ENCODE assay signal across 9 cellular contexts in the genomic region with DNA sequence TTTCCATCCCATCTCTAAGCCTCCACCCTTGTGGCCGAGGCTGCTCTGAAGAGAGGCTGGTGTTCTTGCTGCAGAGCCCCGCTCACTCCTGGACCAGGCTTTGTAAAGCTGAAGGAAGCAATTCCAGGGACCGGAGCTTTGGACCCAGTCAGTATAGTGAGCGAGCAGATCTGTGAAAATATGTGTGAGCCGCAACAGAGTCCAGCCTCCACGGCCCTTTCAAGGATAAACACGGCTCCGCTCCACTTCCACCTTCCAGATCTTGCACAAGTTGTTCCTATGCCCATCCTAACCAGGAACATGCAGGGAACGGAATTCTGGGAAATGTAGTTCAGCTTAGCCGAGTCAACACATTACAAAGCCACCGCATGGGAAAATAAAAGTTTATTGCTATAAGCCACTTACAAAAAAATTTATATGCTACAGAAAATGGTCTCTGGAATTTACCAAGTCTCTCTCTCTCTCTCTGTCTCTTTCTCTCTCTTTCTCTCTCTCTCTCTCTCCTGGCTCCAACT.
DNase-seq lines count a peak whose midpoint lies in the region; ATAC-seq, FAIRE-seq and TF ChIP-seq lines count a peak whose summit lies in the region.
"Had no signal": no experiment of that assay in that cellular context is flagged by ENCODE, and none has a peak within 500 bp of the region (broad histone marks: within the 10 kb centered on the region; RNA-seq: fewer than 3 reads in every experiment).

No MANE protein-coding gene starts in this region.

- no peak overlapping the region for H2AFZ ChIP-seq in HCT116 (ENCODE audit: low read depth, low read length, poor library complexity, severe bottlenecking)

- H3K4me2 ChIP-seq in HCT116 (ENCODE audit: low read length): no peak overlapping the region

- H3K4me1 ChIP-seq in HCT116 (ENCODE audit: control insufficient read depth in 1 of 2, insufficient read depth in 2 of 2, low read length in 2 of 2) (no peaks in the 10 kb centered on the region), esophagus (ENCODE audit: control insufficient read depth in 2 of 2, insufficient read depth in 2 of 2, low read length in 1 of 2) (no peaks in the 10 kb centered on the region)
- no peaks in the 10 kb centered on the region for H3K4me1 ChIP-seq in CD8-positive, alpha-beta T cell (ENCODE audit: insufficient read depth, low read length)
- H3K4me1 ChIP-seq: Peyer's patch had no signal

- CTCF ChIA-PET in HCT116 (lab: Charles Lee): no interaction called here
- CTCF ChIA-PET in CD8-positive, alpha-beta T cell (lab: Charles Lee): no interaction called here

- WGBS in esophagus, 2 donors: 8 to 10% methylated on average over 11 of the region's 11 CpGs

- peak overlapping the region; percentile 66 for H3K4me3 Mint-ChIP-seq in mesothelial cell of epicardium
- peak overlapping the region in 1 of 2 donors; percentile 50 for H3K4me3 Mint-ChIP-seq in stimulated activated naive B cell treated with anti-CD40 and anti-IgM and Interleukin-4, amounts not matched to agents 10 μg/mL and 1 μg/mL and 100 μg/mL, for 72 hours
- no peak overlapping the region for H3K4me3 Mint-ChIP-seq in CD8-positive, alpha-beta T cell

- H3K27me3 Mint-ChIP-seq in mesothelial cell of epicardium (ENCODE audit: low read depth): no peaks in the 10 kb centered on the region
- H3K27me3 Mint-ChIP-seq in stimulated activated naive B cell treated with anti-CD40 and anti-IgM and Interleukin-4, amounts not matched to agents 10 μg/mL and 1 μg/mL and 100 μg/mL, for 72 hours: peaks cover 0 to 5% of the 10 kb centered on the region in 2 donors
- peaks cover 2% of the 10 kb centered on the region for H3K27me3 Mint-ChIP-seq in CD8-positive, alpha-beta T cell (ENCODE audit: low read depth)

- FAIRE-seq in urothelium cell line (lab: Jason Lieb, UNC): no peak

- H3K4me3 ChIP-seq in HCT116 (replicated peaks in 1 of 2; ENCODE audit: low read depth in 1 of 2, low read length in 2 of 2) (no peak overlapping the region), esophagus (ENCODE audit: low read depth in 1 of 2, low read length in 2 of 2) (peak overlapping the region; percentile 32 to 44)
- H3K4me3 ChIP-seq in CD8-positive, alpha-beta T cell (ENCODE audit: low read depth, low read length): no peak overlapping the region

- no TSS peak for BruUV-seq in HCT116 (replicated peaks; lab: Mats Ljungman, UMichigan)

- H4K20me1 ChIP-seq in HCT116 (ENCODE audit: insufficient read depth): no peaks in the 10 kb centered on the region

- H3K9me3 Mint-ChIP-seq in mesothelial cell of epicardium: peaks cover 11% of the 10 kb centered on the region
- H3K9me3 Mint-ChIP-seq in stimulated activated naive B cell treated with anti-CD40 and anti-IgM and Interleukin-4, amounts not matched to agents 10 μg/mL and 1 μg/mL and 100 μg/mL, for 72 hours: peaks cover 0 to 2% of the 10 kb centered on the region in 2 donors
- peaks cover 2% of the 10 kb centered on the region for H3K9me3 Mint-ChIP-seq in CD8-positive, alpha-beta T cell

- H3K79me2 ChIP-seq in HCT116 (ENCODE audit: insufficient read depth, low read length): no peaks in the 10 kb centered on the region

- TF ChIP-seq CTCF in HCT116 (IDR thresholded peaks at IDR 0.05 in 2 of 3, conservative IDR thresholded peaks at IDR 0.05 in 1 of 3; ENCODE audit: borderline replicate concordance in 1 of 3, insufficient read depth in 1 of 3, low read depth in 2 of 3, low read length in 2 of 3) (no peak), mesothelial cell of epicardium (IDR thresholded peaks at IDR 0.05; ENCODE audit: unreplicated experiment) (no peak)
- no peak for TF ChIP-seq CTCF in CD8-positive, alpha-beta T cell (IDR thresholded peaks at IDR 0.05)

- TF ChIP-seq RAD21 in HCT116 (IDR thresholded peaks at IDR 0.05; ENCODE audit: low read depth): no peak

- intact Hi-C loops in HCT116 (cut with micrococcal nuclease): loop anchor here (5.0 kb wide), 1 partner anchor 151 kb away; a partner anchor contains a TSS
- intact Hi-C loops in CD8-positive, alpha-beta T cell (cut with DNase I, micrococcal nuclease): no loop called here

- peak overlapping the region; percentile 5 for H3K27ac Mint-ChIP-seq in mesothelial cell of epicardium
- no peak overlapping the region for H3K27ac Mint-ChIP-seq in stimulated activated naive B cell treated with anti-CD40 and anti-IgM and Interleukin-4, amounts not matched to agents 10 μg/mL and 1 μg/mL and 100 μg/mL, for 72 hours
- no peak overlapping the region for H3K27ac Mint-ChIP-seq in CD8-positive, alpha-beta T cell

- H3K9me3 ChIP-seq in HCT116 (ENCODE audit: control insufficient read depth in 1 of 2, insufficient read depth in 1 of 2, low read depth in 1 of 2, low read length in 2 of 2): no peaks in the 10 kb centered on the region
- no peaks in the 10 kb centered on the region for H3K9me3 ChIP-seq in esophagus (ENCODE audit: control insufficient read depth in 2 of 2, insufficient read depth in 1 of 2, low read depth in 1 of 2, low read length in 1 of 2)
- H3K9me3 ChIP-seq in CD8-positive, alpha-beta T cell (ENCODE audit: low read length): no peaks in the 10 kb centered on the region
- H3K9me3 ChIP-seq: Peyer's patch had no signal

- H3K36me3 ChIP-seq in HCT116 (ENCODE audit: control insufficient read depth in 1 of 2, insufficient read depth in 2 of 2, low read length in 2 of 2) (no peaks in the 10 kb centered on the region), esophagus (ENCODE audit: control insufficient read depth in 2 of 2, insufficient read depth in 2 of 2, low read length in 1 of 2) (no peaks in the 10 kb centered on the region)
- no peaks in the 10 kb centered on the region for H3K36me3 ChIP-seq in CD8-positive, alpha-beta T cell (ENCODE audit: insufficient read depth, low read length)
- H3K36me3 ChIP-seq: Peyer's patch had no signal

- RAD21 ChIA-PET in HCT116 (lab: Charles Lee; ENCODE audit: low non-redundant PET in 1 of 2, low total read pairs in 2 of 2, uncharacterized antibody in 2 of 2, unreplicated experiment in 2 of 2): no interaction called here

- H3K27me3 ChIP-seq in HCT116 (ENCODE audit: insufficient read depth, low read length) (peaks cover 5% of the 10 kb centered on the region; the same call in 1 of the 2 replicates), esophagus (ENCODE audit: control insufficient read depth in 1 of 2, insufficient read depth in 2 of 2, low read length in 2 of 2) (no peaks in the 10 kb centered on the region)
- no peaks in the 10 kb centered on the region for H3K27me3 ChIP-seq in CD8-positive, alpha-beta T cell (ENCODE audit: insufficient read depth, low read length)
- H3K27me3 ChIP-seq: Peyer's patch had no signal

- POLR2A ChIA-PET in HCT116 (lab: Charles Lee): no interaction called here
- POLR2A ChIA-PET in CD8-positive, alpha-beta T cell (lab: Charles Lee): no interaction called here

- no peaks in the 10 kb centered on the region for H3K4me1 Mint-ChIP-seq in mesothelial cell of epicardium
- peaks cover 3 to 5% of the 10 kb centered on the region in 2 donors for H3K4me1 Mint-ChIP-seq in stimulated activated naive B cell treated with anti-CD40 and anti-IgM and Interleukin-4, amounts not matched to agents 10 μg/mL and 1 μg/mL and 100 μg/mL, for 72 hours
- H3K4me1 Mint-ChIP-seq in CD8-positive, alpha-beta T cell (ENCODE audit: low read depth): no peaks in the 10 kb centered on the region

- DNase-seq in HCT116 (ENCODE audit: low read depth, low spot score): peak; percentile 12
- peak; percentile 75 for DNase-seq in RPMI7951 (ENCODE audit: low read depth)
- DNase-seq in mesothelial cell of epicardium (ENCODE audit: low spot score in 2 of 2, unreplicated experiment in 2 of 2): peak in 1 of 2 experiments; percentile 41
- DNase-seq in urothelium cell line (ENCODE audit: low spot score): peak; percentile 26
- DNase-seq in stimulated activated naive B cell treated with anti-CD40 and anti-IgM and Interleukin-4, amounts not matched to agents 10 μg/mL and 1 μg/mL and 100 μg/mL, for 72 hours: no peak
- no peak for DNase-seq in NAMALWA (ENCODE audit: low spot score)
- DNase-seq in CD8-positive, alpha-beta T cell: no peak

- H3K27ac ChIP-seq in HCT116 (ENCODE audit: low read depth, low read length): no peak overlapping the region
- no peak overlapping the region for H3K27ac ChIP-seq in esophagus (ENCODE audit: low read depth in 2 of 2, low read length in 1 of 2)
- H3K27ac ChIP-seq in CD8-positive, alpha-beta T cell (ENCODE audit: low read depth, low read length): no peak overlapping the region

- no peak for TF ChIP-seq POLR2A in HCT116 (IDR thresholded peaks at IDR 0.05; ENCODE audit: borderline replicate concordance, extremely low read depth, insufficient read depth, insufficient read length)

- no peaks in the 10 kb centered on the region for H3K36me3 Mint-ChIP-seq in mesothelial cell of epicardium
- no peaks in the 10 kb centered on the region for H3K36me3 Mint-ChIP-seq in stimulated activated naive B cell treated with anti-CD40 and anti-IgM and Interleukin-4, amounts not matched to agents 10 μg/mL and 1 μg/mL and 100 μg/mL, for 72 hours
- H3K36me3 Mint-ChIP-seq in CD8-positive, alpha-beta T cell: no peaks in the 10 kb centered on the region

- ATAC-seq in HCT116: peak; percentile 62
- ATAC-seq in stimulated activated naive B cell treated with anti-CD40 and anti-IgM and Interleukin-4, amounts not matched to agents 10 μg/mL and 1 μg/mL and 100 μg/mL, for 72 hours (replicated peaks): no peak
- ATAC-seq in CD8-positive, alpha-beta T cell: no peak

- H3K9me2 ChIP-seq in HCT116 (ENCODE audit: insufficient read depth): no peaks in the 10 kb centered on the region

- no peak overlapping the region for H3K9ac ChIP-seq in HCT116 (ENCODE audit: low read length)

Comparison
In these comparisons a context has a peak if more than half of its experiments do, and no peak if none do; other contexts are left out.
1. DNase-seq: peak in HCT116 (single experiment), RPMI7951 (single experiment) and urothelium cell line (single experiment); none in stimulated activated naive B cell treated with anti-CD40 and anti-IgM and Interleukin-4, amounts not matched to agents 10 μg/mL and 1 μg/mL and 100 μg/mL, for 72 hours (single experiment), NAMALWA (single experiment) and CD8-positive, alpha-beta T cell (0 of 7).
2. H3K4me3 ChIP-seq: peak in esophagus (2 of 2); none in HCT116 (0 of 2) and CD8-positive, alpha-beta T cell (single experiment).